In genomic region chr18:59748628-59749360, GRCh38 we compare ENCODE assay signal across 21 cellular contexts. TPM values are rescaled to one million over a fixed set of nuclear protein-coding genes. Genes with fewer than 3 reads are reported as not detected.
DNase-seq lines count a peak whose midpoint lies in the region; FAIRE-seq and TF ChIP-seq lines count a peak whose summit lies in the region.
"Had no signal": no experiment of that assay in that cellular context is flagged by ENCODE, and none has a peak within 500 bp of the region (broad histone marks: within the 10 kb centered on the region; RNA-seq: fewer than 3 reads in every experiment).

No MANE protein-coding gene starts in this region.

- intact Hi-C loops in A673 (cut with micrococcal nuclease; ENCODE audit: unreplicated experiment) = no loop called here

- POLR2A ChIA-PET in A673 (lab: Charles Lee; ENCODE audit: low non-redundant PET) = no interaction called here

- CTCF ChIA-PET in A673 (lab: Charles Lee) = no interaction called here

- H3K4me1 ChIP-seq in A673 (ENCODE audit: insufficient read depth, low read length, poor library complexity, severe bottlenecking) = no peaks in the 10 kb centered on the region
- H3K4me1 ChIP-seq: neural progenitor cell had no signal

- DNase-seq in A172 (ENCODE audit: low spot score) (peak; percentile 80), HCEC 1CT (peak; percentile 97), SW480 (ENCODE audit: low spot score) (peak; percentile 48), fibroblast of villous mesenchyme (ENCODE audit: low read depth) (peak; percentile 50), A673 (ENCODE audit: low spot score) (no peak), NCI-H446 treated with DMSO at 0.1 percent for 48 hours (lab: John Stamatoyannopoulos, UW) (no peak), T-helper 1 cell (no peak), frontal cortex (ENCODE audit: low spot score in 2 of 2) (no peak)
- DNase-seq: 8988T; activated naive CD4-positive, alpha-beta T cell treated with Interleukin-2 at 50 U/mL for 16 hours; DMS 273 treated with DMSO at 0.1 percent for 48 hours; H9; head of caudate nucleus; NCI-H1092; NCI-H2227 treated with DMSO at 0.1 percent for 48 hours; RPMI8226; upper lobe of left lung had no signal

- no peak for FAIRE-seq in frontal cortex (lab: Jason Lieb, UNC)
- FAIRE-seq: colon, TTC549 had no signal

- no peaks in the 10 kb centered on the region for H3K27me3 ChIP-seq in A673 (replicated peaks; ENCODE audit: insufficient read depth, low read depth, low read length, poor library complexity)
- H3K27me3 ChIP-seq: neural progenitor cell, upper lobe of left lung had no signal

- TF ChIP-seq CTCF in fibroblast of villous mesenchyme (IDR thresholded peaks at IDR 0.05; ENCODE audit: insufficient read depth, low read depth, low read length) (no peak), A673 (conservative IDR thresholded peaks at IDR 0.05; ENCODE audit: low read depth, low read length) (no peak)

- H3K27ac ChIP-seq in A673 (ENCODE audit: low read depth, low read length, poor library complexity, severe bottlenecking) = no peak overlapping the region
- H3K27ac ChIP-seq: neural progenitor cell, upper lobe of left lung had no signal

- H3K9me3 ChIP-seq in A673 (ENCODE audit: low read depth, low read length, poor library complexity, severe bottlenecking) = no peaks in the 10 kb centered on the region
- H3K9me3 ChIP-seq: upper lobe of left lung had no signal

- BruUV-seq in A673 (replicated peaks; lab: Mats Ljungman, UMichigan) = no TSS peak

- H3K36me3 ChIP-seq in A673 (ENCODE audit: insufficient read depth, low read length, poor library complexity, severe bottlenecking) = no peaks in the 10 kb centered on the region
- H3K36me3 ChIP-seq: neural progenitor cell, upper lobe of left lung had no signal

- no peak overlapping the region for H3K4me3 ChIP-seq in fibroblast of villous mesenchyme (ENCODE audit: low read depth, low read length)
- H3K4me3 ChIP-seq in A673 (ENCODE audit: low read depth, low read length, poor library complexity, severe bottlenecking) = no peak overlapping the region
- H3K4me3 ChIP-seq: neural progenitor cell, upper lobe of left lung had no signal

RNA-seq across cellular contexts. Expression of gene CCBE1, which starts 51.6 kb away (rescaled TPM):
- 6.5 and 8.3 TPM in 2 replicates for total RNA-seq in A172 (2014; rRNA removed; shearing (Covaris generic))
- total RNA-seq in fibroblast of villous mesenchyme (7.4 and 10.4 TPM in 2 replicates), A673 (2021) (0.42 TPM in 1 of 2 replicates, not detected in the other), frontal cortex (32.6 TPM)
- total RNA-seq: HT-29 had no signal

Comparison
In these comparisons a context has a peak if more than half of its experiments do, and no peak if none do; other contexts are left out.
1. DNase-seq: peak in A172 (single experiment), HCEC 1CT (single experiment), SW480 (single experiment) and fibroblast of villous mesenchyme (single experiment); none in A673 (single experiment), NCI-H446 treated with DMSO at 0.1 percent for 48 hours (single experiment), T-helper 1 cell (0 of 5) and frontal cortex (0 of 2).